14 cellular contexts compared by ENCODE assay signal in genomic region chr6:447381-448165, GRCh38. TPM values are rescaled to one million over a fixed set of nuclear protein-coding genes. Genes with fewer than 3 reads are reported as not detected.
A peak's percentile ranks its signal among the peaks of the same experiment; 100 is the strongest.
DNase-seq lines count a peak whose midpoint lies in the region; ATAC-seq and TF ChIP-seq lines count a peak whose summit lies in the region.
"Had no signal": no experiment of that assay in that cellular context is flagged by ENCODE, and none has a peak within 500 bp of the region (broad histone marks: within the 10 kb centered on the region; RNA-seq: fewer than 3 reads in every experiment).

No MANE protein-coding gene starts in this region.

- no peak overlapping the region for H3K23ac ChIP-seq in neuronal stem cell (ENCODE audit: low read depth, low read length, poor library complexity)

- no peak for TF ChIP-seq POLR2A in testis (IDR thresholded peaks at IDR 0.05)

- H2BK5ac ChIP-seq in neuronal stem cell (ENCODE audit: low read length), result no peak overlapping the region

- no peak overlapping the region for H3K4ac ChIP-seq in neuronal stem cell (ENCODE audit: low read length)

- no peak overlapping the region for H2AFZ ChIP-seq in neuronal stem cell (ENCODE audit: low read length)
- H2AFZ ChIP-seq: GM23338 had no signal

- peak overlapping the region; percentile 90 for H3K27ac Mint-ChIP-seq in activated CD4-positive, alpha-beta T cell treated with anti-CD3 and anti-CD28 coated beads for 36 hours
- peak overlapping the region; percentile 94 for H3K27ac Mint-ChIP-seq in activated T-cell treated with anti-CD3 and anti-CD28 coated beads, Interleukin-2, amount 50 U/mL, for 72 hours
- H3K27ac Mint-ChIP-seq: GM23338 had no signal

- H3K4me2 ChIP-seq in neuronal stem cell (ENCODE audit: insufficient read depth, low read length, poor library complexity, severe bottlenecking), result no peak overlapping the region
- H3K4me2 ChIP-seq: GM23338 had no signal

- POLR2A ChIA-PET in activated CD4-positive, alpha-beta T cell treated with anti-CD3 and anti-CD28 coated beads for 36 hours (lab: Charles Lee), result interaction anchor here (0.7 to 1.9 kb wide), 16 partner anchors 13 to 111 kb away, joined by 3 to 23 read pairs (median 6); partner anchors contain the start of gene IRF4

- H4K91ac ChIP-seq in neuronal stem cell (ENCODE audit: low read depth, low read length, poor library complexity), result no peak overlapping the region

- peaks cover 0 to 3% of the 10 kb centered on the region in 2 donors for H3K9me3 ChIP-seq in neuronal stem cell (replicated peaks in 1 of 2; ENCODE audit: control insufficient read depth in 2 of 2, insufficient read depth in 1 of 2, low read depth in 1 of 2, low read length in 2 of 2)
- no peaks in the 10 kb centered on the region for H3K9me3 ChIP-seq in testis
- H3K9me3 ChIP-seq: thoracic aorta had no signal

- no peaks in the 10 kb centered on the region for H3K27me3 Mint-ChIP-seq in activated CD4-positive, alpha-beta T cell treated with anti-CD3 and anti-CD28 coated beads for 36 hours
- no peaks in the 10 kb centered on the region for H3K27me3 Mint-ChIP-seq in activated T-cell treated with anti-CD3 and anti-CD28 coated beads, Interleukin-2, amount 50 U/mL, for 72 hours (ENCODE audit: low read depth)

- no peak overlapping the region for H2BK120ac ChIP-seq in neuronal stem cell (ENCODE audit: low read depth, low read length)

- TF ChIP-seq CTCF in testis (IDR thresholded peaks at IDR 0.05), result no peak

- no peak overlapping the region for H2BK15ac ChIP-seq in neuronal stem cell (ENCODE audit: low read length)

- no peaks in the 10 kb centered on the region for H3K9me3 Mint-ChIP-seq in activated CD4-positive, alpha-beta T cell treated with anti-CD3 and anti-CD28 coated beads for 36 hours (ENCODE audit: low read depth)
- H3K9me3 Mint-ChIP-seq in activated T-cell treated with anti-CD3 and anti-CD28 coated beads, Interleukin-2, amount 50 U/mL, for 72 hours, result no peaks in the 10 kb centered on the region

- no peak overlapping the region for H3K14ac ChIP-seq in neuronal stem cell (ENCODE audit: low read length)

- H2BK12ac ChIP-seq in neuronal stem cell (ENCODE audit: low read length), result no peak overlapping the region

- in situ Hi-C loops in G401 (cut with HindIII; ENCODE audit: low sequenced_read_pairs), result no loop called here

- DNase-seq in activated CD4-positive, alpha-beta T cell treated with anti-CD3 and anti-CD28 coated beads for 36 hours, result peak; percentile 72
- no peak for DNase-seq in activated CD4-positive, alpha-beta T cell treated with anti-CD3 and anti-CD28 coated beads for 1 hour
- DNase-seq in activated T-cell treated with anti-CD3 and anti-CD28 coated beads, Interleukin-2, amount 50 U/mL, for 72 hours, result peak; percentile 57 to 64
- DNase-seq in neuronal stem cell (ENCODE audit: low spot score) (no peak), testis (peak; percentile 14), G401 (ENCODE audit: low spot score) (no peak), NCI-H345 (lab: John Stamatoyannopoulos, UW) (no peak)
- DNase-seq: left colon, NCI-H510A had no signal

- H3K36me3 Mint-ChIP-seq in activated CD4-positive, alpha-beta T cell treated with anti-CD3 and anti-CD28 coated beads for 36 hours (ENCODE audit: low read depth), result peaks cover 4% of the 10 kb centered on the region
- H3K36me3 Mint-ChIP-seq in activated T-cell treated with anti-CD3 and anti-CD28 coated beads, Interleukin-2, amount 50 U/mL, for 72 hours (ENCODE audit: insufficient read depth in 2 of 2), result peaks cover 8 to 13% of the 10 kb centered on the region in 2 donors

- H3K18ac ChIP-seq in neuronal stem cell (ENCODE audit: low read length), result peak overlapping the region; percentile 58

- H3K79me1 ChIP-seq in neuronal stem cell (ENCODE audit: low read depth, low read length), result no peaks in the 10 kb centered on the region

- peaks cover 0 to 5% (median 0%) of the 10 kb centered on the region in 3 experiments for H3K27me3 ChIP-seq in neuronal stem cell (ENCODE audit: control insufficient read depth in 3 of 3, insufficient read depth in 3 of 3, low read depth in 1 of 3, low read length in 3 of 3)
- H3K27me3 ChIP-seq in testis, result no peaks in the 10 kb centered on the region

- H3K4me1 Mint-ChIP-seq in activated CD4-positive, alpha-beta T cell treated with anti-CD3 and anti-CD28 coated beads for 36 hours, result peaks cover 52% of the 10 kb centered on the region
- H3K4me1 Mint-ChIP-seq in activated T-cell treated with anti-CD3 and anti-CD28 coated beads, Interleukin-2, amount 50 U/mL, for 72 hours (ENCODE audit: low read depth), result peaks cover 57% of the 10 kb centered on the region

- H3K27ac ChIP-seq in neuronal stem cell (replicated peaks; ENCODE audit: low read length), result no peak overlapping the region
- no peak overlapping the region for H3K27ac ChIP-seq in testis
- H3K27ac ChIP-seq: thoracic aorta, VCaP had no signal

- WGBS in neuronal stem cell (ENCODE audit: extremely low coverage in 2 of 2, insufficient read length in 2 of 2, insufficient replicate concordance in 1 of 2), 2 donors, result no CpG with 5 or more reads among the region's 29 CpGs
- 71 to 76% methylated on average over 18 to 29 of the region's 29 CpGs for WGBS in testis, 2 donors

- intact Hi-C loops in activated CD4-positive, alpha-beta T cell treated with anti-CD3 and anti-CD28 coated beads for 36 hours (cut with DNase I, micrococcal nuclease), result loop anchor here (1.0 to 5.0 kb wide), 9 partner anchors 37 to 154 kb away; no protein-coding TSS in a partner anchor
- intact Hi-C loops in testis (cut with DNase I; ENCODE audit: low total_unique reads), result no loop called here

- H3K9ac ChIP-seq in neuronal stem cell (ENCODE audit: low read depth, low read length, poor library complexity), result no peak overlapping the region

- peaks cover 0 to 3% of the 10 kb centered on the region in 2 donors for H3K4me1 ChIP-seq in neuronal stem cell (ENCODE audit: control insufficient read depth in 2 of 2, insufficient read depth in 1 of 2, low read depth in 1 of 2, low read length in 2 of 2)
- peaks cover 3% of the 10 kb centered on the region for H3K4me1 ChIP-seq in testis

- no peak overlapping the region for H3K4me3 ChIP-seq in neuronal stem cell (ENCODE audit: low read length in 2 of 2)
- H3K4me3 ChIP-seq in testis, result peak overlapping the region in 1 of 2 donors; percentile 7
- H3K4me3 ChIP-seq: GM23338, thoracic aorta had no signal

- H4K8ac ChIP-seq in neuronal stem cell (ENCODE audit: low read depth, low read length), result no peak overlapping the region

- H3K36me3 ChIP-seq in neuronal stem cell (replicated peaks in 1 of 2; ENCODE audit: control insufficient read depth in 2 of 2, insufficient read depth in 2 of 2, low read length in 2 of 2) (no peaks in the 10 kb centered on the region), testis (ENCODE audit: low read depth, missing control alignments) (no peaks in the 10 kb centered on the region)
- H3K36me3 ChIP-seq: thoracic aorta had no signal

- CTCF ChIA-PET in activated CD4-positive, alpha-beta T cell treated with anti-CD3 and anti-CD28 coated beads for 36 hours (lab: Charles Lee), result interaction anchor here (0.7 to 3.7 kb wide), 7 partner anchors 16 to 110 kb away, joined by 3 to 22 read pairs (median 7); no protein-coding TSS in a partner anchor

- ATAC-seq in activated CD4-positive, alpha-beta T cell treated with anti-CD3 and anti-CD28 coated beads for 36 hours, result peak; percentile 31
- peak; percentile 24 to 34 for ATAC-seq in activated T-cell treated with anti-CD3 and anti-CD28 coated beads, Interleukin-2, amount 50 U/mL, for 72 hours (replicated peaks in 1 of 2)
- no peak for ATAC-seq in GM19395 (IDR thresholded peaks at IDR 0.05; ENCODE audit: unreplicated experiment)
- ATAC-seq: GM23338, left colon, Right ventricle myocardium inferior had no signal

- H3K4me3 Mint-ChIP-seq in activated CD4-positive, alpha-beta T cell treated with anti-CD3 and anti-CD28 coated beads for 36 hours, result peak overlapping the region; percentile 65
- H3K4me3 Mint-ChIP-seq in activated T-cell treated with anti-CD3 and anti-CD28 coated beads, Interleukin-2, amount 50 U/mL, for 72 hours, result peak overlapping the region; percentile 79 to 80
- H3K4me3 Mint-ChIP-seq: GM23338 had no signal

- H2AK5ac ChIP-seq in neuronal stem cell (ENCODE audit: low read depth, low read length), result peak overlapping the region; percentile 62

RNA-seq across cellular contexts. Expression of gene IRF4, which starts 56.0 kb away (rescaled TPM):
- 100 to 1,000 TPM; 601 to 617 TPM for total RNA-seq in activated CD4-positive, alpha-beta T cell treated with anti-CD3 and anti-CD28 coated beads for 36 hours
- 100 to 1,000 TPM; 554 to 602 TPM for total RNA-seq in activated T-cell treated with anti-CD3 and anti-CD28 coated beads, Interleukin-2, amount 50 U/mL, for 72 hours
- polyA plus RNA-seq in neuronal stem cell (2013, experiment 1 of 2), result 0.42 TPM
- polyA plus RNA-seq in neuronal stem cell (2013, experiment 2 of 2), result 0.48 TPM
- 1 to 10 TPM; 3.7 to 7.4 TPM for total RNA-seq in testis
- polyA plus RNA-seq in testis (ENCODE audit: insufficient read depth, low read depth, low replicate concordance), result 1.8 TPM
- total RNA-seq in G401 (2014; rRNA removed; shearing (Covaris generic)), result not detected in 2 replicates

Comparison
In these comparisons a context has a peak if more than half of its experiments do, and no peak if none do; other contexts are left out.
1. DNase-seq: peak in activated CD4-positive, alpha-beta T cell treated with anti-CD3 and anti-CD28 coated beads for 36 hours (single experiment), activated T-cell treated with anti-CD3 and anti-CD28 coated beads, Interleukin-2, amount 50 U/mL, for 72 hours (2 of 2) and testis (single experiment); none in activated CD4-positive, alpha-beta T cell treated with anti-CD3 and anti-CD28 coated beads for 1 hour (single experiment), neuronal stem cell (single experiment), G401 (single experiment) and NCI-H345 (single experiment).
2. RNA of gene IRF4, which starts 56.0 kb away (total RNA-seq): 601 to 617 TPM in activated CD4-positive, alpha-beta T cell treated with anti-CD3 and anti-CD28 coated beads for 36 hours and 554 to 602 TPM in activated T-cell treated with anti-CD3 and anti-CD28 coated beads, Interleukin-2, amount 50 U/mL, for 72 hours; 3.7 to 7.4 TPM in testis and not detected in G401; every median in the first group is over 10 times any median in the second.